ENCODE assay signal across 27 cellular contexts in genomic region chr1:62516600-62516999, GRCh38.
DNase-seq lines count a peak whose midpoint lies in the region; ATAC-seq, FAIRE-seq and TF ChIP-seq lines count a peak whose summit lies in the region.
"Had no signal": no experiment of that assay in that cellular context is flagged by ENCODE, and none has a peak within 500 bp of the region (broad histone marks: within the 10 kb centered on the region; RNA-seq: fewer than 3 reads in every experiment).

No MANE protein-coding gene starts in this region.

- H4K20me1 ChIP-seq in PC-9 (ENCODE audit: insufficient read depth) (0 out of 2 replicates have a peak, but pooled peaks cover 3% of the 10 kb centered on the region), GM23338 (replicated peaks; ENCODE audit: insufficient read depth) (no peaks in the 10 kb centered on the region)

- H3K27me3 ChIP-seq in PC-9 (ENCODE audit: insufficient read depth, low read depth): no peaks in the 10 kb centered on the region
- no peaks in the 10 kb centered on the region for H3K27me3 ChIP-seq in GM23338 (ENCODE audit: insufficient read depth)

- peak; percentile 48 for FAIRE-seq in RCC 7860 (lab: Jason Lieb, UNC)
- FAIRE-seq: GM12878, GM19239 had no signal

- peak; percentile 80 for ATAC-seq in mucosa of descending colon
- no peak for ATAC-seq in GM23338
- no peak for ATAC-seq in GM18873 (IDR thresholded peaks at IDR 0.05; ENCODE audit: low FRiP score, unreplicated experiment)
- ATAC-seq: GM12878, Panc1 had no signal

- POLR2A ChIA-PET in PC-9 (lab: Charles Lee; ENCODE audit: unreplicated experiment): interaction anchor here (0.5 kb wide), 1 partner anchor 304 kb away, joined by 10 read pairs; no protein-coding TSS in a partner anchor

- H3K27ac Mint-ChIP-seq in GM23338: no peak overlapping the region
- H3K27ac Mint-ChIP-seq: CD4-positive, alpha-beta memory T cell; H9; HFFc6; T-helper 1 cell treated with Interleukin-12 subunit alpha and Interleukin-12 subunit beta and Interleukin-4 antibody, amounts not matched to agents 30 μg/mL and 1 μg/mL, for 36 hours had no signal

- intact Hi-C loops in mucosa of descending colon (cut with DNase I, micrococcal nuclease): no loop called here
- intact Hi-C loops in PC-9 (cut with micrococcal nuclease; ENCODE audit: unreplicated experiment): no loop called here

- DNase-seq in HCEC 1CT (peak; percentile 7), RCC 7860 (ENCODE audit: low spot score) (peak; percentile 49), glomerular visceral epithelial cell (ENCODE audit: extremely low spot score) (peak; percentile 9), mucosa of descending colon (no peak), NCI-H82 treated with DMSO at 0.1 percent for 48 hours (lab: John Stamatoyannopoulos, UW; ENCODE audit: unreplicated experiment) (no peak), PC-9 (no peak), GM23338 (ENCODE audit: low spot score) (no peak)
- DNase-seq: C1 segment of cervical spinal cord; CD4-positive, alpha-beta memory T cell; H9; HFFc6; Kasumi-1; NCI-H1105 treated with DMSO at 0.1 percent for 48 hours; NCI-H146; NCI-H1930; NCI-H2107; NCI-H446; NCI-H524 treated with DMSO at 0.1 percent for 48 hours; NCI-H82; SHP77 treated with DMSO at 0.1 percent for 48 hours had no signal

- H3K27ac ChIP-seq in PC-9: no peak overlapping the region
- no peak overlapping the region for H3K27ac ChIP-seq in GM23338 (ENCODE audit: low read depth)
- H3K27ac ChIP-seq: SK-N-MC had no signal

- BruUV-seq in PC-9 (replicated peaks; lab: Mats Ljungman, UMichigan): no TSS peak

- no peaks in the 10 kb centered on the region for H3K9me2 ChIP-seq in PC-9 (ENCODE audit: insufficient read depth)
- no peaks in the 10 kb centered on the region for H3K9me2 ChIP-seq in GM23338 (ENCODE audit: insufficient read depth)

- no peak overlapping the region for H3K4me2 ChIP-seq in PC-9
- H3K4me2 ChIP-seq in GM23338: no peak overlapping the region

- no peak overlapping the region for H3K4me3 Mint-ChIP-seq in GM23338
- H3K4me3 Mint-ChIP-seq: CD4-positive, alpha-beta memory T cell; H9; HFFc6; T-helper 1 cell treated with Interleukin-12 subunit alpha and Interleukin-12 subunit beta and Interleukin-4 antibody, amounts not matched to agents 30 μg/mL and 1 μg/mL, for 36 hours had no signal

- TF ChIP-seq CTCF in mucosa of descending colon (IDR thresholded peaks at IDR 0.05): no peak
- no peak for TF ChIP-seq CTCF in PC-9 (conservative IDR thresholded peaks at IDR 0.05)
- no peak for TF ChIP-seq CTCF in GM23338 (conservative IDR thresholded peaks at IDR 0.05; ENCODE audit: low read depth in 2 of 2)

- CTCF ChIA-PET in PC-9 (lab: Charles Lee): no interaction called here

- H3K36me3 ChIP-seq in mucosa of descending colon (ENCODE audit: low read depth) (no peaks in the 10 kb centered on the region), PC-9 (ENCODE audit: low read depth) (peaks cover 5% of the 10 kb centered on the region; the same call in 1 of the 2 replicates), GM23338 (ENCODE audit: insufficient read depth) (no peaks in the 10 kb centered on the region)

- H3K4me1 Mint-ChIP-seq in GM23338: no peaks in the 10 kb centered on the region
- H3K4me1 Mint-ChIP-seq: CD4-positive, alpha-beta memory T cell; H9 had no signal

- H3K36me3 Mint-ChIP-seq in GM23338 (ENCODE audit: low read depth): peaks cover 24% of the 10 kb centered on the region

- H3K9me3 Mint-ChIP-seq in GM23338: peaks cover 10% of the 10 kb centered on the region; the same call in 2 of the 3 replicates

- peaks cover 4% of the 10 kb centered on the region for H3K9me3 ChIP-seq in mucosa of descending colon
- H3K9me3 ChIP-seq in PC-9 (ENCODE audit: insufficient read depth, low read depth): peaks cover 5% of the 10 kb centered on the region; the same call in 1 of the 2 replicates
- H3K9me3 ChIP-seq: Caco-2 had no signal

- H3K79me2 ChIP-seq in PC-9 (ENCODE audit: low read depth): no peaks in the 10 kb centered on the region
- no peaks in the 10 kb centered on the region for H3K79me2 ChIP-seq in GM23338 (replicated peaks; ENCODE audit: insufficient read depth)

- no peaks in the 10 kb centered on the region for H3F3A ChIP-seq in PC-9 (ENCODE audit: insufficient read depth, low read depth)
- no peaks in the 10 kb centered on the region for H3F3A ChIP-seq in GM23338 (replicated peaks; ENCODE audit: low read depth)

- H2AFZ ChIP-seq in PC-9: no peak overlapping the region
- H2AFZ ChIP-seq in GM23338: no peak overlapping the region

- no peak overlapping the region for H3K4me3 ChIP-seq in mucosa of descending colon
- H3K4me3 ChIP-seq in PC-9: no peak overlapping the region
- no peak overlapping the region for H3K4me3 ChIP-seq in GM23338
- H3K4me3 ChIP-seq: GM12878, SK-N-MC had no signal

- peaks cover under 1% of the 10 kb centered on the region for H3K27me3 Mint-ChIP-seq in GM23338 (ENCODE audit: insufficient read depth, low read depth, poor library complexity)
- H3K27me3 Mint-ChIP-seq: CD4-positive, alpha-beta memory T cell had no signal

- no peaks in the 10 kb centered on the region for H3K4me1 ChIP-seq in mucosa of descending colon (ENCODE audit: low read depth)
- H3K4me1 ChIP-seq in PC-9 (replicated peaks; ENCODE audit: insufficient read depth): no peaks in the 10 kb centered on the region
- no peaks in the 10 kb centered on the region for H3K4me1 ChIP-seq in GM23338 (ENCODE audit: insufficient read depth)

TF ChIP-seq in GM23338, 12 proteins besides CTCF, POLR2A, EP300 and RAD21 (continues in another document):
- no peak for TF ChIP-seq ZNF462 (CRISPR knock-in tag; IDR thresholded peaks at IDR 0.05)
- TF ChIP-seq EZH2 (IDR thresholded peaks at IDR 0.05; ENCODE audit: low read depth, unreplicated experiment): no peak
- no peak for TF ChIP-seq STAT1 (IDR thresholded peaks at IDR 0.05; ENCODE audit: unreplicated experiment)
- TF ChIP-seq EZH2phosphoT487 (IDR thresholded peaks at IDR 0.05; ENCODE audit: unreplicated experiment): no peak
- TF ChIP-seq CREB1 (CRISPR knock-in tag; IDR thresholded peaks at IDR 0.05; ENCODE audit: low read depth): no peak
- no peak for TF ChIP-seq JUNB (IDR thresholded peaks at IDR 0.05; ENCODE audit: unreplicated experiment)

Comparison
In these comparisons a context has a peak if more than half of its experiments do, and no peak if none do; other contexts are left out.
1. DNase-seq: peak in HCEC 1CT (single experiment), RCC 7860 (single experiment) and glomerular visceral epithelial cell (single experiment); none in mucosa of descending colon (0 of 3), NCI-H82 treated with DMSO at 0.1 percent for 48 hours (single experiment), PC-9 (0 of 2) and GM23338 (single experiment).